Comparison of ENCODE assay signal across 37 cellular contexts in genomic region chr3:137924628-137925027, GRCh38.
"Had no signal": no experiment of that assay in that cellular context is flagged by ENCODE, and none has a peak within 500 bp of the region (broad histone marks: within the 10 kb centered on the region; RNA-seq: fewer than 3 reads in every experiment).

No MANE protein-coding gene starts in this region.

- H3K36me3 Mint-ChIP-seq: activated naive CD4-positive, alpha-beta T cell treated with anti-CD3 and anti-CD28 coated beads, Interleukin-2, amount 10 ng/mL, durations not matched to agents 7 days and 5 days; activated naive CD4-positive, alpha-beta T cell treated with anti-CD3 and anti-CD28 coated beads, Interleukin-2, amount 50 U/mL, for 24 hours; activated naive CD4-positive, alpha-beta T cell treated with anti-CD3 and anti-CD28 coated beads, Interleukin-2, amount 50 U/mL, for 72 hours; activated naive CD8-positive, alpha-beta T cell; activated naive CD8-positive, alpha-beta T cell treated with anti-CD3 and anti-CD28 coated beads for 36 hours; activated naive CD8-positive, alpha-beta T cell treated with anti-CD3 and anti-CD28 coated beads, Interleukin-2, amount 10 ng/mL, durations not matched to agents 7 days and 5 days; brain had no signal

- H3K27me3 ChIP-seq: adrenal gland, ascending aorta, body of pancreas, brain microvascular endothelial cell, breast epithelium had no signal

- H3K4me1 Mint-ChIP-seq: activated naive CD4-positive, alpha-beta T cell treated with anti-CD3 and anti-CD28 coated beads, Interleukin-2, amount 10 ng/mL, durations not matched to agents 7 days and 5 days; activated naive CD4-positive, alpha-beta T cell treated with anti-CD3 and anti-CD28 coated beads, Interleukin-2, amount 50 U/mL, for 24 hours; activated naive CD8-positive, alpha-beta T cell treated with anti-CD3 and anti-CD28 coated beads for 36 hours; activated naive CD8-positive, alpha-beta T cell treated with anti-CD3 and anti-CD28 coated beads, Interleukin-2, amount 10 ng/mL, durations not matched to agents 7 days and 5 days; activated naive CD8-positive, alpha-beta T cell treated with anti-CD3 and anti-CD28 coated beads, Interleukin-2, amount 50 U/mL, for 24 hours; activated T-helper 17 cell treated with anti-CD3 and anti-CD28 coated beads, Interleukin-2, amount 50 U/mL, for 72 hours; brain; central memory CD8-positive, alpha-beta T cell had no signal

- H3K27ac ChIP-seq: adrenal gland, ascending aorta, body of pancreas, brain microvascular endothelial cell, breast epithelium, cardiac muscle cell had no signal

- H3K27ac Mint-ChIP-seq: activated naive CD4-positive, alpha-beta T cell treated with anti-CD3 and anti-CD28 coated beads for 36 hours; activated naive CD4-positive, alpha-beta T cell treated with anti-CD3 and anti-CD28 coated beads, Interleukin-2, amount 10 ng/mL, durations not matched to agents 7 days and 5 days; activated naive CD4-positive, alpha-beta T cell treated with anti-CD3 and anti-CD28 coated beads, Interleukin-2, amount 50 U/mL, for 24 hours; activated naive CD4-positive, alpha-beta T cell treated with anti-CD3 and anti-CD28 coated beads, Interleukin-2, amount 50 U/mL, for 72 hours; activated naive CD8-positive, alpha-beta T cell; activated naive CD8-positive, alpha-beta T cell treated with anti-CD3 and anti-CD28 coated beads for 36 hours; activated naive CD8-positive, alpha-beta T cell treated with anti-CD3 and anti-CD28 coated beads, Interleukin-2, amount 10 ng/mL, durations not matched to agents 7 days and 5 days; activated naive CD8-positive, alpha-beta T cell treated with anti-CD3 and anti-CD28 coated beads, Interleukin-2, amount 50 U/mL, for 24 hours; activated T-cell treated with anti-CD3 and anti-CD28 coated beads, Interleukin-2, amount 50 U/mL, for 24 hours; activated T-cell treated with anti-CD3 and anti-CD28 coated beads, Interleukin-2, amount 50 U/mL, for 72 hours; activated T-helper 1 cell treated with anti-CD3 and anti-CD28 coated beads, Interleukin-12 subunit alpha, Interleukin-12 subunit beta, Interleukin-2, Interleukin-4 antibody, amounts not matched to agents 30 ng/mL and 10 ng/mL and 1 ng/mL, durations not matched to agents 14 hours and 24 hours and 36 hours; activated T-helper 17 cell treated with anti-CD3 and anti-CD28 coated beads, Interleukin-2, amount 50 U/mL, for 72 hours; activated T-helper 2 cell treated with anti-CD3 and anti-CD28 coated beads, Interferon-gamma antibody, Interleukin-2, Interleukin-4, amounts not matched to agents 10 μg/mL and 5 μg/mL and 100 μg/mL, durations not matched to agents 14 hours and 24 hours and 36 hours; brain had no signal

- ATAC-seq: activated naive CD4-positive, alpha-beta T cell treated with anti-CD3 and anti-CD28 coated beads, Interleukin-2, amount 50 U/mL, for 72 hours; activated naive CD8-positive, alpha-beta T cell treated with anti-CD3 and anti-CD28 coated beads, Interleukin-2, amount 50 U/mL, for 24 hours; activated T-cell treated with anti-CD3 and anti-CD28 coated beads, Interleukin-2, amount 50 U/mL, for 4 hours; activated T-cell treated with anti-CD3 and anti-CD28 coated beads, Interleukin-2, amount 50 U/mL, for 72 hours; activated T-helper 17 cell treated with anti-CD3 and anti-CD28 coated beads, Interleukin-2, amount 50 U/mL, for 72 hours; body of pancreas had no signal

- H3K9me3 Mint-ChIP-seq: activated naive CD4-positive, alpha-beta T cell treated with anti-CD3 and anti-CD28 coated beads for 36 hours; activated naive CD4-positive, alpha-beta T cell treated with anti-CD3 and anti-CD28 coated beads, Interleukin-2, amount 10 ng/mL, durations not matched to agents 7 days and 5 days; activated naive CD4-positive, alpha-beta T cell treated with anti-CD3 and anti-CD28 coated beads, Interleukin-2, amount 50 U/mL, for 24 hours; activated naive CD8-positive, alpha-beta T cell treated with anti-CD3 and anti-CD28 coated beads for 36 hours; activated naive CD8-positive, alpha-beta T cell treated with anti-CD3 and anti-CD28 coated beads, Interleukin-2, amount 10 ng/mL, durations not matched to agents 7 days and 5 days; activated naive CD8-positive, alpha-beta T cell treated with anti-CD3 and anti-CD28 coated beads, Interleukin-2, amount 50 U/mL, for 24 hours; activated T-cell treated with anti-CD3 and anti-CD28 coated beads, Interleukin-2, amount 50 U/mL, for 24 hours; activated T-cell treated with anti-CD3 and anti-CD28 coated beads, Interleukin-2, amount 50 U/mL, for 4 hours; activated T-cell treated with anti-CD3 and anti-CD28 coated beads, Interleukin-2, amount 50 U/mL, for 72 hours; activated T-helper 1 cell treated with anti-CD3 and anti-CD28 coated beads, Interleukin-12 subunit alpha, Interleukin-12 subunit beta, Interleukin-2, Interleukin-4 antibody, amounts not matched to agents 30 ng/mL and 10 ng/mL and 1 ng/mL, durations not matched to agents 14 hours and 24 hours and 36 hours; activated T-helper 17 cell treated with anti-CD3 and anti-CD28 coated beads, Interleukin-2, amount 50 U/mL, for 72 hours; activated T-helper 2 cell treated with anti-CD3 and anti-CD28 coated beads, Interferon-gamma antibody, Interleukin-2, Interleukin-4, amounts not matched to agents 10 μg/mL and 5 μg/mL and 100 μg/mL, durations not matched to agents 14 hours and 24 hours and 36 hours; brain; central memory CD8-positive, alpha-beta T cell had no signal

- H3K4me3 ChIP-seq: adrenal gland, ascending aorta, body of pancreas, breast epithelium, cardiac muscle cell had no signal

- DNase-seq: activated effector memory CD4-positive, alpha-beta T cell treated with anti-CD3 and anti-CD28 coated beads, Interleukin-2, amount 50 U/mL, for 16 hours; activated effector memory CD4-positive, alpha-beta T cell treated with Interleukin-2 at 50 U/mL for 16 hours; activated gamma-delta T cell; activated gamma-delta T cell treated with Interleukin-2 at 50 U/mL for 16 hours; activated naive CD4-positive, alpha-beta T cell; activated naive CD4-positive, alpha-beta T cell treated with anti-CD3 and anti-CD28 coated beads for 36 hours; activated naive CD4-positive, alpha-beta T cell treated with anti-CD3 and anti-CD28 coated beads, Interleukin-2, amount 10 ng/mL, durations not matched to agents 7 days and 5 days; activated naive CD4-positive, alpha-beta T cell treated with anti-CD3 and anti-CD28 coated beads, Interleukin-2, amount 50 U/mL, for 16 hours; activated naive CD4-positive, alpha-beta T cell treated with Interleukin-2 at 50 U/mL for 16 hours; activated naive CD8-positive, alpha-beta T cell treated with anti-CD3 and anti-CD28 coated beads for 36 hours; activated naive CD8-positive, alpha-beta T cell treated with anti-CD3 and anti-CD28 coated beads, Interleukin-2, amount 10 ng/mL, durations not matched to agents 7 days and 5 days; activated naive CD8-positive, alpha-beta T cell treated with anti-CD3 and anti-CD28 coated beads, Interleukin-2, amount 50 U/mL, for 24 hours; activated T-cell treated with anti-CD3 and anti-CD28 coated beads, Interleukin-2, amount 50 U/mL, for 24 hours; activated T-cell treated with anti-CD3 and anti-CD28 coated beads, Interleukin-2, amount 50 U/mL, for 4 hours; activated T-cell treated with anti-CD3 and anti-CD28 coated beads, Interleukin-2, amount 50 U/mL, for 48 hours; activated T-cell treated with anti-CD3 and anti-CD28 coated beads, Interleukin-2, amount 50 U/mL, for 72 hours; adrenal gland; amniotic stem cell; amygdala; anterior cingulate cortex; aorta; body of pancreas; brain microvascular endothelial cell; caudate nucleus; central memory CD4-positive, alpha-beta T cell; cerebellar nuclear complex had no signal

- H3K36me3 ChIP-seq: adrenal gland, ascending aorta, brain microvascular endothelial cell, breast epithelium, cardiac muscle cell had no signal

- H3K4me1 ChIP-seq: adrenal gland, ascending aorta, body of pancreas, breast epithelium had no signal

- H3K9me3 ChIP-seq: adrenal gland, ascending aorta, body of pancreas, breast epithelium had no signal

- H3K4me3 Mint-ChIP-seq: activated naive CD4-positive, alpha-beta T cell treated with anti-CD3 and anti-CD28 coated beads for 36 hours; activated naive CD4-positive, alpha-beta T cell treated with anti-CD3 and anti-CD28 coated beads, Interleukin-2, amount 10 ng/mL, durations not matched to agents 7 days and 5 days; activated naive CD4-positive, alpha-beta T cell treated with anti-CD3 and anti-CD28 coated beads, Interleukin-2, amount 50 U/mL, for 24 hours; activated naive CD8-positive, alpha-beta T cell; activated naive CD8-positive, alpha-beta T cell treated with anti-CD3 and anti-CD28 coated beads for 36 hours; activated naive CD8-positive, alpha-beta T cell treated with anti-CD3 and anti-CD28 coated beads, Interleukin-2, amount 10 ng/mL, durations not matched to agents 7 days and 5 days; activated naive CD8-positive, alpha-beta T cell treated with anti-CD3 and anti-CD28 coated beads, Interleukin-2, amount 50 U/mL, for 24 hours; activated T-cell treated with anti-CD3 and anti-CD28 coated beads, Interleukin-2, amount 50 U/mL, for 24 hours; activated T-cell treated with anti-CD3 and anti-CD28 coated beads, Interleukin-2, amount 50 U/mL, for 4 hours; activated T-cell treated with anti-CD3 and anti-CD28 coated beads, Interleukin-2, amount 50 U/mL, for 72 hours; activated T-helper 1 cell treated with anti-CD3 and anti-CD28 coated beads, Interleukin-12 subunit alpha, Interleukin-12 subunit beta, Interleukin-2, Interleukin-4 antibody, amounts not matched to agents 30 ng/mL and 10 ng/mL and 1 ng/mL, durations not matched to agents 14 hours and 24 hours and 36 hours; activated T-helper 17 cell treated with anti-CD3 and anti-CD28 coated beads, Interleukin-2, amount 50 U/mL, for 72 hours; brain; central memory CD8-positive, alpha-beta T cell had no signal
